8 cellular contexts compared by ENCODE assay signal in genomic region chr6:20533746-20534294, GRCh38. TPM values are rescaled to one million over a fixed set of nuclear protein-coding genes. Genes with fewer than 3 reads are reported as not detected.
DNase-seq lines count a peak whose midpoint lies in the region; ATAC-seq and TF ChIP-seq lines count a peak whose summit lies in the region.

No MANE protein-coding gene starts in this region.

- ATAC-seq in GM21717 (IDR thresholded peaks at IDR 0.05; ENCODE audit: unreplicated experiment) = peak; percentile 7
- ATAC-seq in right cardiac atrium = no peak
- no peak for ATAC-seq in thoracic aorta (ENCODE audit: insufficient number of reproducible peaks, low FRiP score, low read depth)
- no peak for ATAC-seq in HG02678 (IDR thresholded peaks at IDR 0.05; ENCODE audit: unreplicated experiment)

- peak overlapping the region; percentile 97 for H2AFZ ChIP-seq in SU-DHL-6 (ENCODE audit: low read depth, low read length, severe bottlenecking)

- POLR2A ChIA-PET in AG04449 (lab: Yijun Ruan, JAX) = interaction anchor here (0.7 kb wide), 1 partner anchor 277 kb away, joined by 4 read pairs; no protein-coding TSS in a partner anchor

- no peaks in the 10 kb centered on the region for H3F3A ChIP-seq in SU-DHL-6 (ENCODE audit: insufficient read depth)

- intact Hi-C loops in right cardiac atrium (cut with DNase I) = loop anchor here in 2 of 4 donors (5.0 to 10.0 kb wide), 2 partner anchors 132 to 439 kb away; partner anchors contain the start of gene E2F3 (in 1 of the 2)

- 0 out of 2 replicates have a peak, but pooled peaks cover 10% of the 10 kb centered on the region for H3K36me3 ChIP-seq in SU-DHL-6 (ENCODE audit: low read length)
- H3K36me3 ChIP-seq in thoracic aorta = peaks cover 4% of the 10 kb centered on the region

- H4K20me1 ChIP-seq in SU-DHL-6 (ENCODE audit: low read depth, low read length) = peaks cover 4% of the 10 kb centered on the region; the same call in 1 of the 2 replicates

- peak overlapping the region; percentile 83 for H3K9ac ChIP-seq in SU-DHL-6 (ENCODE audit: low read length)

- H3K27ac ChIP-seq in SU-DHL-6 (ENCODE audit: low read depth, low read length) (peak overlapping the region; percentile 67; the same call in 1 of the 2 replicates), right cardiac atrium (ENCODE audit: low read length) (no peak overlapping the region), thoracic aorta (peak overlapping the region in 1 of 2 donors; percentile 85)

- WGBS in right cardiac atrium = 47% methylated on average over 6 of the region's 6 CpGs

- H3K9me2 ChIP-seq in SU-DHL-6 (replicated peaks; ENCODE audit: insufficient read depth, low read length) = no peaks in the 10 kb centered on the region

- H3K4me3 ChIP-seq in AG04449 (ENCODE audit: low read depth, low read length) = peak overlapping the region; percentile 80
- peak overlapping the region; percentile 79 for H3K4me3 ChIP-seq in SU-DHL-6 (ENCODE audit: insufficient read depth, low read length, poor library complexity, severe bottlenecking)
- peak overlapping the region; percentile 95 for H3K4me3 ChIP-seq in right cardiac atrium (ENCODE audit: low read length)
- peak overlapping the region; percentile 77 for H3K4me3 ChIP-seq in thoracic aorta

- H3K4me2 ChIP-seq in SU-DHL-6 (ENCODE audit: low read depth, low read length, poor library complexity, severe bottlenecking) = peak overlapping the region; percentile 73

- TF ChIP-seq CTCF in AG04449 (IDR thresholded peaks at IDR 0.05; ENCODE audit: insufficient read depth, low read length, missing control alignments) (no peak), SU-DHL-6 (IDR thresholded peaks at IDR 0.05; ENCODE audit: insufficient read depth, low read length, poor library complexity, severe bottlenecking) (no peak), thoracic aorta (IDR thresholded peaks at IDR 0.05) (no peak)

- H3K27me3 ChIP-seq in SU-DHL-6 (ENCODE audit: low read length) = no peaks in the 10 kb centered on the region
- no peaks in the 10 kb centered on the region for H3K27me3 ChIP-seq in right cardiac atrium (ENCODE audit: control insufficient read depth, insufficient read depth)
- H3K27me3 ChIP-seq in thoracic aorta (replicated peaks; ENCODE audit: insufficient read depth) = no peaks in the 10 kb centered on the region

- H3K79me2 ChIP-seq in SU-DHL-6 (ENCODE audit: insufficient read depth, low read length) = peaks cover 44% of the 10 kb centered on the region

- no peaks in the 10 kb centered on the region for H3K9me3 ChIP-seq in SU-DHL-6 (ENCODE audit: insufficient read depth, low read length)
- H3K9me3 ChIP-seq in right cardiac atrium (ENCODE audit: control insufficient read depth, low read length) = no peaks in the 10 kb centered on the region
- no peaks in the 10 kb centered on the region for H3K9me3 ChIP-seq in thoracic aorta

- no peak for DNase-seq in AG04449 (ENCODE audit: low read depth, low spot score)
- DNase-seq in right cardiac atrium = no peak
- no peak for DNase-seq in thoracic aorta (ENCODE audit: low spot score)
- no peak for DNase-seq in HK-2 (ENCODE audit: unreplicated experiment)
- DNase-seq in effector CD4-positive, alpha-beta T cell = no peak

- CTCF ChIA-PET in AG04449 (lab: Yijun Ruan, JAX) = interaction anchor here (0.5 to 1.3 kb wide), 3 partner anchors 135 to 243 kb away, joined by 3 to 11 read pairs (median 3); no protein-coding TSS in a partner anchor

- H3K4me1 ChIP-seq in right cardiac atrium (ENCODE audit: control insufficient read depth, insufficient read depth, low read length) (no peaks in the 10 kb centered on the region), thoracic aorta (ENCODE audit: control insufficient read depth in 1 of 2, low read depth in 2 of 2) (peaks cover 11 to 30% of the 10 kb centered on the region in 2 donors)

RNA-seq across cellular contexts. Expression of gene CDKAL1, which starts 0.4 kb away (rescaled TPM):
- total RNA-seq in right cardiac atrium = 10 to 100 TPM in 3 of 4 donors, 1 to 10 TPM in 1; 9.7 to 11.5 (median 11.0) TPM
- polyA plus RNA-seq in right cardiac atrium = 3.6 TPM
- total RNA-seq in thoracic aorta = 10 to 100 TPM in 1 of 2 donors, 1 to 10 TPM in 1; 8.5 to 14.6 TPM
